In the genomic region with DNA sequence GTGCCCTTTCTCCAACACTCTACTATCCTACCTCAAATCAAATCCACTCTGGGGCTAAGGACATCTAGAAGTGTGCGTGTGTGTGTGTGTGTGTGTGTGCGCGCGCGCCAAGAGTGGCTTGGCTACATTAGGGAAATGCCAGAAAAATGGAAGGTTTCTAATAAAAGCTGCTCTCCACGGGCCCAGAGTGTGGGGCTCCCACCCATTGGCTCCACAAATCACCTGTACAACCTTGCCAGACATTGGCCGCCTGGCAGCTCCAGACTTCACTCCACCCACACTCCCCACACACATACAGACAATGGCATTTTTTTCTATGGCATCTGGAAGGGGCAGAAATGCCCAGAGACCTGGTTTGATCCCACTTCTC, we compare ENCODE assay signal across 9 cellular contexts. TPM values are rescaled to one million over a fixed set of nuclear protein-coding genes. Genes with fewer than 3 reads are reported as not detected.
DNase-seq lines count a peak whose midpoint lies in the region; ATAC-seq and TF ChIP-seq lines count a peak whose summit lies in the region.
"Had no signal": no experiment of that assay in that cellular context is flagged by ENCODE, and none has a peak within 500 bp of the region (broad histone marks: within the 10 kb centered on the region; RNA-seq: fewer than 3 reads in every experiment).

No MANE protein-coding gene starts in this region.

- no peak overlapping the region for H2AK5ac ChIP-seq in mesendoderm (ENCODE audit: low read length)

- no peak overlapping the region for H3K9ac ChIP-seq in mesendoderm (ENCODE audit: low read length)

- intact Hi-C loops in heart right ventricle (cut with DNase I): no loop called here
- intact Hi-C loops in left ventricle myocardium superior (cut with micrococcal nuclease): no loop called here
- intact Hi-C loops in uterus (cut with DNase I; ENCODE audit: low total_unique reads): no loop called here

- no peaks in the 10 kb centered on the region for H3K79me1 ChIP-seq in mesendoderm (ENCODE audit: low read length)

- no peaks in the 10 kb centered on the region for H3K79me2 ChIP-seq in mesendoderm (ENCODE audit: control insufficient read depth, insufficient read depth, low read length)

- no peak overlapping the region for H4K8ac ChIP-seq in mesendoderm (ENCODE audit: low read depth, low read length)

- no peaks in the 10 kb centered on the region for H3K36me3 ChIP-seq in heart right ventricle
- H3K36me3 ChIP-seq in mesendoderm (ENCODE audit: control insufficient read depth, insufficient read depth, low read length): no peaks in the 10 kb centered on the region
- H3K36me3 ChIP-seq in uterus: no peaks in the 10 kb centered on the region

- no peak for TF ChIP-seq CTCF in heart right ventricle (IDR thresholded peaks at IDR 0.05)
- no peak for TF ChIP-seq CTCF in astrocyte of the cerebellum (IDR thresholded peaks at IDR 0.05; ENCODE audit: low read depth, low read length, missing control alignments)
- TF ChIP-seq CTCF in uterus (IDR thresholded peaks at IDR 0.05): no peak

- no peak overlapping the region for H3K4ac ChIP-seq in mesendoderm (ENCODE audit: low read depth, low read length)

- H3K27ac ChIP-seq in heart right ventricle (peak overlapping the region in 9 of 10 donors; percentile 84 to 96 (median 90)), mesendoderm (ENCODE audit: low read depth, low read length) (no peak overlapping the region), uterus (peak overlapping the region; percentile 42 to 76)

- H2BK120ac ChIP-seq in mesendoderm (ENCODE audit: low read depth, low read length): no peak overlapping the region

- peak in 1 of 2 donors; percentile 12 for DNase-seq in heart right ventricle
- DNase-seq in left ventricle myocardium superior: no peak
- no peak for DNase-seq in astrocyte of the cerebellum (ENCODE audit: low read depth)
- DNase-seq in mesendoderm: no peak
- no peak for DNase-seq in uterus
- no peak for DNase-seq in NCI-H2107 treated with DMSO at 0.1 percent for 48 hours (lab: John Stamatoyannopoulos, UW; ENCODE audit: unreplicated experiment)
- no peak for DNase-seq in NCI-H1048 (lab: John Stamatoyannopoulos, UW)
- DNase-seq in stimulated activated CD4-positive, alpha-beta T cell treated with anti-CD3 and anti-CD28 coated beads, Interleukin-2, amount 100 ng/mL, for 48 hours: no peak

- H3K27me3 ChIP-seq in heart right ventricle (no peaks in the 10 kb centered on the region), mesendoderm (ENCODE audit: insufficient read depth, low read length, poor library complexity) (no peaks in the 10 kb centered on the region), uterus (no peaks in the 10 kb centered on the region)

- no peak overlapping the region for H3K23ac ChIP-seq in mesendoderm (ENCODE audit: low read length)

- no peak overlapping the region for H2BK15ac ChIP-seq in mesendoderm (replicated peaks; ENCODE audit: low read depth)

- no peaks in the 10 kb centered on the region for H3K9me3 ChIP-seq in heart right ventricle
- H3K9me3 ChIP-seq in uterus: no peaks in the 10 kb centered on the region

- 76 to 78% methylated on average over 7 of the region's 7 CpGs for WGBS in heart right ventricle, 2 donors
- no CpG with 5 or more reads among the region's 7 CpGs for WGBS in mesendoderm (ENCODE audit: extremely low coverage, insufficient coverage, low lambda C conversion rate)

- no peak overlapping the region for H2BK5ac ChIP-seq in mesendoderm (ENCODE audit: low read length)

- TF ChIP-seq POLR2A in uterus (IDR thresholded peaks at IDR 0.05): no peak

- peak overlapping the region; percentile 2 for H3K56ac ChIP-seq in mesendoderm (ENCODE audit: low read length)

- ATAC-seq in heart right ventricle (peak in 4 of 8 donors; percentile 3 to 49 (median 13)), left ventricle myocardium superior (no peak)

- H3K4me1 ChIP-seq in heart right ventricle (peaks cover 0 to 25% (median 12%) of the 10 kb centered on the region in 9 donors), mesendoderm (ENCODE audit: control insufficient read depth, low read depth, low read length) (no peaks in the 10 kb centered on the region), uterus (no peaks in the 10 kb centered on the region)

- in situ Hi-C loops in astrocyte of the cerebellum (cut with HindIII; ENCODE audit: low sequenced_read_pairs): no loop called here

- H4K5ac ChIP-seq in mesendoderm (ENCODE audit: low read length): no peak overlapping the region

- peak overlapping the region in 8 of 10 donors; percentile 48 to 69 (median 62) for H3K4me3 ChIP-seq in heart right ventricle
- H3K4me3 ChIP-seq in astrocyte of the cerebellum (ENCODE audit: low read depth, low read length): peak overlapping the region; percentile 33
- no peak overlapping the region for H3K4me3 ChIP-seq in mesendoderm (ENCODE audit: low read length)
- peak overlapping the region in 1 of 2 donors; percentile 27 for H3K4me3 ChIP-seq in uterus

- H3K18ac ChIP-seq in mesendoderm (ENCODE audit: low read length): no peak overlapping the region

- H3K4me2 ChIP-seq in mesendoderm (ENCODE audit: low read length): no peak overlapping the region

RNA-seq across cellular contexts. Expression of a gene that starts 30.3 kb away (rescaled TPM):
- total RNA-seq in heart right ventricle: 1 to 10 TPM in 4 of 10 donors, under 1 TPM in 6; 0.14 to 1.9 (median 0.49) TPM
- polyA plus RNA-seq in heart right ventricle: 1 to 10 TPM in 1 of 2 donors, under 1 TPM in 1; 0.52 to 1.1 TPM
- 0.64 TPM for total RNA-seq in left ventricle myocardium superior
- polyA plus RNA-seq in mesendoderm (2013, experiment 1 of 2): 5.7 TPM
- polyA plus RNA-seq in mesendoderm (2013, experiment 2 of 2): 5.0 TPM
- 1 to 10 TPM in 1 of 4 donors, under 1 TPM in 1, not detected in 2; 0.40 to 2.4 TPM for total RNA-seq in uterus
- total RNA-seq: NCI-H460 had no signal

RNA-seq across cellular contexts. Expression of a gene that starts 50.4 kb away (rescaled TPM):
- total RNA-seq in heart right ventricle (10 to 100 TPM in 1 of 10 donors, 1 to 10 TPM in 9; 2.3 to 10.8 (median 4.8) TPM), left ventricle myocardium superior (5.6 TPM), uterus (10 to 100 TPM in 2 of 4 donors, 1 to 10 TPM in 2; 5.9 to 32.9 (median 13.9) TPM)
- 10 to 100 TPM in 1 of 2 donors, 1 to 10 TPM in 1; 6.2 to 10.3 TPM for polyA plus RNA-seq in heart right ventricle
- polyA plus RNA-seq in mesendoderm (2013, experiment 1 of 2): 2.9 TPM
- 2.8 TPM for polyA plus RNA-seq in mesendoderm (2013, experiment 2 of 2)
- total RNA-seq: NCI-H460 had no signal

RNA-seq across cellular contexts. Expression of a gene that starts 50.5 kb away (rescaled TPM):
- total RNA-seq in heart right ventricle (1 to 10 TPM in 5 of 10 donors, under 1 TPM in 4, not detected in 1; 0.32 to 2.6 (median 1.3) TPM), left ventricle myocardium superior (1.2 TPM), uterus (1 to 10 TPM in 2 of 4 donors, not detected in 2; 5.5 to 6.7 TPM)
- polyA plus RNA-seq in heart right ventricle: 1 to 10 TPM; 2.7 to 4.6 TPM
- polyA plus RNA-seq in mesendoderm (2013, experiment 1 of 2): 1.0 TPM
- 1.1 TPM for polyA plus RNA-seq in mesendoderm (2013, experiment 2 of 2)
- total RNA-seq: NCI-H460 had no signal
